Comparison of ENCODE assay signal across 23 cellular contexts in genomic region chr14:19949218-19949617, GRCh38. TPM values are rescaled to one million over a fixed set of nuclear protein-coding genes. Genes with fewer than 3 reads are reported as not detected.
DNase-seq lines count a peak whose midpoint lies in the region; ATAC-seq and TF ChIP-seq lines count a peak whose summit lies in the region.
"Had no signal": no experiment of that assay in that cellular context is flagged by ENCODE, and none has a peak within 500 bp of the region (broad histone marks: within the 10 kb centered on the region; RNA-seq: fewer than 3 reads in every experiment).

No MANE protein-coding gene starts in this region.

- WGBS in esophagus squamous epithelium, 2 donors: 31 to 54% methylated on average over 2 of the region's 2 CpGs

- peaks cover 0 to 8% (median 0%) of the 10 kb centered on the region in 7 donors for H3K4me1 Mint-ChIP-seq in naive thymus-derived CD4-positive, alpha-beta T cell
- H3K4me1 Mint-ChIP-seq: CD14-positive monocyte had no signal

- H3K27ac ChIP-seq in ACC112 (ENCODE audit: low read depth, low read length): no peak overlapping the region
- H3K27ac ChIP-seq in naive thymus-derived CD4-positive, alpha-beta T cell (ENCODE audit: low read depth, low read length): no peak overlapping the region
- no peak overlapping the region for H3K27ac ChIP-seq in esophagus squamous epithelium
- H3K27ac ChIP-seq: BLaER1 treated with 17β-estradiol and CSF1 and Interleukin-3, amounts not matched to agents 10 nM and 100 nM had no signal

- H3K4me1 ChIP-seq in ACC112 (ENCODE audit: control insufficient read depth, insufficient read depth, low read length, unreplicated experiment) (no peaks in the 10 kb centered on the region), esophagus squamous epithelium (no peaks in the 10 kb centered on the region)
- H3K4me1 ChIP-seq in naive thymus-derived CD4-positive, alpha-beta T cell (ENCODE audit: control insufficient read depth in 2 of 2, insufficient read depth in 2 of 2, low read length in 2 of 2): no peaks in the 10 kb centered on the region
- H3K4me1 ChIP-seq: BE2C; BLaER1 treated with 17β-estradiol and CSF1 and Interleukin-3, amounts not matched to agents 10 nM and 100 nM; HAP-1 had no signal

- H2AFZ ChIP-seq in ACC112 (ENCODE audit: low read length, unreplicated experiment): peak overlapping the region; percentile 59

- peak overlapping the region; percentile 46 for H3K4me3 ChIP-seq in ACC112 (ENCODE audit: low read depth, low read length)
- H3K4me3 ChIP-seq in naive thymus-derived CD4-positive, alpha-beta T cell (ENCODE audit: low read length): no peak overlapping the region
- no peak overlapping the region for H3K4me3 ChIP-seq in esophagus squamous epithelium
- H3K4me3 ChIP-seq: BLaER1 treated with 17β-estradiol and CSF1 and Interleukin-3, amounts not matched to agents 10 nM and 100 nM; GM12878; HAP-1 had no signal

- CTCF ChIA-PET in naive thymus-derived CD4-positive, alpha-beta T cell (lab: Charles Lee): no interaction called here

- intact Hi-C loops in naive thymus-derived CD4-positive, alpha-beta T cell (cut with micrococcal nuclease): no loop called here
- intact Hi-C loops in esophagus squamous epithelium (cut with DNase I): no loop called here

- no peaks in the 10 kb centered on the region for H3K9me3 ChIP-seq in naive thymus-derived CD4-positive, alpha-beta T cell (ENCODE audit: control insufficient read depth in 2 of 3, low read length in 3 of 3)
- H3K9me3 ChIP-seq in esophagus squamous epithelium: no peaks in the 10 kb centered on the region
- H3K9me3 ChIP-seq: BE2C; BLaER1 treated with 17β-estradiol and CSF1 and Interleukin-3, amounts not matched to agents 10 nM and 100 nM had no signal

- H3K4me3 Mint-ChIP-seq in naive thymus-derived CD4-positive, alpha-beta T cell: no peak overlapping the region
- H3K4me3 Mint-ChIP-seq: CD14-positive monocyte; CD4-positive, alpha-beta T cell; CD8-positive, alpha-beta memory T cell; HFFc6 had no signal

- peaks cover 0 to 17% (median 3%) of the 10 kb centered on the region in 11 donors for H3K9me3 Mint-ChIP-seq in naive thymus-derived CD4-positive, alpha-beta T cell

- DNase-seq in Daoy (ENCODE audit: low read depth) (peak; percentile 34), RPMI7951 (ENCODE audit: low read depth) (peak; percentile 36), kidney tubule cell (ENCODE audit: low spot score) (peak; percentile 9), esophagus squamous epithelium (lab: John Stamatoyannopoulos, UW) (no peak)
- no peak for DNase-seq in naive thymus-derived CD4-positive, alpha-beta T cell
- no peak for DNase-seq in activated naive CD4-positive, alpha-beta T cell treated with anti-CD3 and anti-CD28 coated beads, Interleukin-2, amount 50 U/mL, for 16 hours
- DNase-seq: ACHN; AML-193; BE2C; Calu3; CD4-positive, alpha-beta T cell; CD8-positive, alpha-beta memory T cell; DMS53; DMS79 treated with DMSO at 0.1 percent for 48 hours; GDM1; GOT3; HFFc6 had no signal

- H3K79me2 ChIP-seq in ACC112 (ENCODE audit: control insufficient read depth, insufficient read depth, low read length, unreplicated experiment): no peaks in the 10 kb centered on the region

- no peaks in the 10 kb centered on the region for H3K27me3 Mint-ChIP-seq in naive thymus-derived CD4-positive, alpha-beta T cell
- H3K27me3 Mint-ChIP-seq: CD4-positive, alpha-beta T cell; CD8-positive, alpha-beta memory T cell had no signal

- H3K27me3 ChIP-seq in ACC112 (ENCODE audit: insufficient read depth, low read length): no peaks in the 10 kb centered on the region
- H3K27me3 ChIP-seq in naive thymus-derived CD4-positive, alpha-beta T cell (ENCODE audit: control insufficient read depth in 2 of 2, insufficient read depth in 2 of 2, low read length in 2 of 2): no peaks in the 10 kb centered on the region
- no peaks in the 10 kb centered on the region for H3K27me3 ChIP-seq in esophagus squamous epithelium
- H3K27me3 ChIP-seq: BLaER1 treated with 17β-estradiol and CSF1 and Interleukin-3, amounts not matched to agents 10 nM and 100 nM had no signal

- TF ChIP-seq CTCF in esophagus squamous epithelium (IDR thresholded peaks at IDR 0.05): no peak

- no peak overlapping the region for H3K27ac Mint-ChIP-seq in naive thymus-derived CD4-positive, alpha-beta T cell
- H3K27ac Mint-ChIP-seq: CD14-positive monocyte; CD4-positive, alpha-beta T cell; CD8-positive, alpha-beta memory T cell; HFFc6 had no signal

- no peaks in the 10 kb centered on the region for H3K36me3 ChIP-seq in ACC112 (ENCODE audit: insufficient read depth, low read length)
- no peaks in the 10 kb centered on the region for H3K36me3 ChIP-seq in naive thymus-derived CD4-positive, alpha-beta T cell (ENCODE audit: control insufficient read depth in 2 of 3, insufficient read depth in 3 of 3, low read length in 3 of 3)
- no peaks in the 10 kb centered on the region for H3K36me3 ChIP-seq in esophagus squamous epithelium
- H3K36me3 ChIP-seq: BE2C; BLaER1 treated with 17β-estradiol and CSF1 and Interleukin-3, amounts not matched to agents 10 nM and 100 nM; HAP-1 had no signal

- POLR2A ChIA-PET in naive thymus-derived CD4-positive, alpha-beta T cell (lab: Charles Lee): no interaction called here

- no peak for TF ChIP-seq POLR2A in esophagus squamous epithelium (IDR thresholded peaks at IDR 0.05)

- no peak for ATAC-seq in naive thymus-derived CD4-positive, alpha-beta T cell
- ATAC-seq: GM12878 had no signal

- no peaks in the 10 kb centered on the region for H3K36me3 Mint-ChIP-seq in naive thymus-derived CD4-positive, alpha-beta T cell
- H3K36me3 Mint-ChIP-seq: CD14-positive monocyte; CD8-positive, alpha-beta memory T cell had no signal

RNA-seq across cellular contexts. Expression of gene OR4K1, which starts 18.5 kb away (rescaled TPM):
- total RNA-seq in Daoy (2014; rRNA removed; shearing (Covaris generic)): not detected in 2 replicates
- total RNA-seq in RPMI7951 (2014; rRNA removed; shearing (Covaris generic)): not detected in 2 replicates
- total RNA-seq in naive thymus-derived CD4-positive, alpha-beta T cell: not detected
- not detected for polyA plus RNA-seq in naive thymus-derived CD4-positive, alpha-beta T cell
- not detected for total RNA-seq in esophagus squamous epithelium
- total RNA-seq: A172; Calu3; CD4-positive, alpha-beta T cell; CD8-positive, alpha-beta memory T cell; GM12878; HFFc6 had no signal
- polyA plus RNA-seq: CD14-positive monocyte; CD8-positive, alpha-beta memory T cell; GM12878 had no signal

RNA-seq across cellular contexts. Expression of gene OR4K15, which starts 26.2 kb away (rescaled TPM):
- not detected in 2 replicates for total RNA-seq in Daoy (2014; rRNA removed; shearing (Covaris generic))
- not detected in 2 replicates for total RNA-seq in RPMI7951 (2014; rRNA removed; shearing (Covaris generic))
- total RNA-seq in naive thymus-derived CD4-positive, alpha-beta T cell: not detected
- not detected for polyA plus RNA-seq in naive thymus-derived CD4-positive, alpha-beta T cell
- not detected for total RNA-seq in esophagus squamous epithelium
- total RNA-seq: A172; Calu3; CD4-positive, alpha-beta T cell; CD8-positive, alpha-beta memory T cell; GM12878; HFFc6 had no signal
- polyA plus RNA-seq: CD14-positive monocyte; CD8-positive, alpha-beta memory T cell; GM12878 had no signal

RNA-seq across cellular contexts. Expression of gene OR4K5, which starts 28.8 kb away (rescaled TPM):
- not detected in 2 replicates for total RNA-seq in Daoy (2014; rRNA removed; shearing (Covaris generic))
- not detected in 2 replicates for total RNA-seq in RPMI7951 (2014; rRNA removed; shearing (Covaris generic))
- not detected for total RNA-seq in naive thymus-derived CD4-positive, alpha-beta T cell
- polyA plus RNA-seq in naive thymus-derived CD4-positive, alpha-beta T cell: not detected
- not detected for total RNA-seq in esophagus squamous epithelium
- total RNA-seq: A172; Calu3; CD4-positive, alpha-beta T cell; CD8-positive, alpha-beta memory T cell; GM12878; HFFc6 had no signal
- polyA plus RNA-seq: CD14-positive monocyte; CD8-positive, alpha-beta memory T cell; GM12878 had no signal

RNA-seq across cellular contexts. Expression of gene OR4Q2, which starts 52.7 kb away (rescaled TPM):
- total RNA-seq in Daoy (2014; rRNA removed; shearing (Covaris generic)): not detected in 2 replicates
- total RNA-seq in RPMI7951 (2014; rRNA removed; shearing (Covaris generic)): not detected in 2 replicates
- not detected for total RNA-seq in naive thymus-derived CD4-positive, alpha-beta T cell
- not detected for polyA plus RNA-seq in naive thymus-derived CD4-positive, alpha-beta T cell
- not detected for total RNA-seq in esophagus squamous epithelium
- total RNA-seq: A172; Calu3; CD4-positive, alpha-beta T cell; CD8-positive, alpha-beta memory T cell; GM12878; HFFc6 had no signal
- polyA plus RNA-seq: CD14-positive monocyte; CD8-positive, alpha-beta memory T cell; GM12878 had no signal

Comparison
In these comparisons a context has a peak if more than half of its experiments do, and no peak if none do; other contexts are left out.
1. DNase-seq: peak in Daoy (single experiment), RPMI7951 (single experiment) and kidney tubule cell (single experiment); none in naive thymus-derived CD4-positive, alpha-beta T cell (0 of 9), activated naive CD4-positive, alpha-beta T cell treated with anti-CD3 and anti-CD28 coated beads, Interleukin-2, amount 50 U/mL, for 16 hours (single experiment) and esophagus squamous epithelium (single experiment).